In genomic region chr5:54889826-54890225, GRCh38 we compare ENCODE assay signal across 10 cellular contexts.
DNase-seq lines count a peak whose midpoint lies in the region; ATAC-seq, FAIRE-seq and TF ChIP-seq lines count a peak whose summit lies in the region.
"Had no signal": no experiment of that assay in that cellular context is flagged by ENCODE, and none has a peak within 500 bp of the region (broad histone marks: within the 10 kb centered on the region; RNA-seq: fewer than 3 reads in every experiment).

No MANE protein-coding gene starts in this region.

- H3K9me1 ChIP-seq in keratinocyte (ENCODE audit: control insufficient read depth, extremely low read depth, insufficient read depth, low read length): no peaks in the 10 kb centered on the region

- no peaks in the 10 kb centered on the region for H3K9me3 ChIP-seq in keratinocyte (ENCODE audit: control insufficient read depth, low read depth, low read length)
- no peaks in the 10 kb centered on the region for H3K9me3 ChIP-seq in smooth muscle cell (replicated peaks; ENCODE audit: low read depth)

- FAIRE-seq in HTR-8/SVneo (lab: Jason Lieb, UNC) (peak; percentile 63), keratinocyte (lab: Jason Lieb, UNC) (peak; percentile 88)

- ATAC-seq in HG03432 (IDR thresholded peaks at IDR 0.05; ENCODE audit: unreplicated experiment): no peak
- ATAC-seq: stimulated activated memory B cell treated with anti-CD40 and anti-IgM and Interleukin-4, amounts not matched to agents 10 μg/mL and 1 μg/mL and 100 μg/mL, for 72 hours had no signal

- no peak overlapping the region for H3K9ac ChIP-seq in keratinocyte (ENCODE audit: control insufficient read depth, extremely low read depth, insufficient read depth, low read length)
- no peak overlapping the region for H3K9ac ChIP-seq in smooth muscle cell (ENCODE audit: low read depth)

- H2AFZ ChIP-seq in keratinocyte (ENCODE audit: control insufficient read depth, low read length) (no peak overlapping the region), smooth muscle cell (ENCODE audit: low read depth) (no peak overlapping the region)

- WGBS in smooth muscle cell (ENCODE audit: low lambda C conversion rate): 32% methylated on average over 1 of the region's 1 CpG

- H3K79me2 ChIP-seq in keratinocyte (ENCODE audit: control insufficient read depth, insufficient read depth, low read length) (no peaks in the 10 kb centered on the region), smooth muscle cell (ENCODE audit: low read depth) (no peaks in the 10 kb centered on the region)

- TF ChIP-seq CTCF in keratinocyte (optimal IDR thresholded peaks at IDR 0.05 in 1 of 3, IDR thresholded peaks at IDR 0.05 in 1 of 3, conservative IDR thresholded peaks at IDR 0.05 in 1 of 3; ENCODE audit: extremely low read depth in 1 of 3, insufficient read depth in 2 of 3, low read length in 3 of 3): no peak
- TF ChIP-seq CTCF in smooth muscle cell (IDR thresholded peaks at IDR 0.05; ENCODE audit: borderline replicate concordance, insufficient read depth, poor library complexity, severe bottlenecking): no peak

- no peak overlapping the region for H3K27ac ChIP-seq in keratinocyte (ENCODE audit: control insufficient read depth, insufficient read depth, low read length)
- H3K27ac ChIP-seq in smooth muscle cell (ENCODE audit: low read depth): no peak overlapping the region

- H3K4me2 ChIP-seq in keratinocyte (ENCODE audit: control insufficient read depth, extremely low read depth, insufficient read depth, low read depth, low read length) (no peak overlapping the region), smooth muscle cell (no peak overlapping the region)

- dilution Hi-C loops in keratinocyte (cut with MboI; ENCODE audit: extremely low pct_ligation_motif_present, low sequenced_read_pairs): no loop called here

- peaks cover 13% of the 10 kb centered on the region for H3K4me1 ChIP-seq in keratinocyte (ENCODE audit: control insufficient read depth, extremely low read depth, insufficient read depth, low read length)
- H3K4me1 ChIP-seq in smooth muscle cell (ENCODE audit: low read depth): no peaks in the 10 kb centered on the region

- no peaks in the 10 kb centered on the region for H3F3A ChIP-seq in smooth muscle cell (ENCODE audit: low read depth)

- DNase-seq in AG08396 (ENCODE audit: low spot score): peak; percentile 83
- peak; percentile 75 for DNase-seq in HTR-8/SVneo (ENCODE audit: insufficient read length, low spot score)
- DNase-seq in astrocyte of the hippocampus (ENCODE audit: low read depth, low spot score): peak; percentile 93
- peak; percentile 66 for DNase-seq in keratinocyte (ENCODE audit: low read depth, low spot score)
- no peak for DNase-seq in SKM-1 treated with dmso at 0.1 percent for 144 hours (lab: John Stamatoyannopoulos, UW; ENCODE audit: unreplicated experiment)
- DNase-seq in smooth muscle cell (lab: John Stamatoyannopoulos, UW; ENCODE audit: unreplicated experiment): no peak
- no peak for DNase-seq in NCI-H510A (lab: John Stamatoyannopoulos, UW)
- DNase-seq: NCI-H1417 treated with DMSO at 0.1 percent for 48 hours had no signal

- H4K20me1 ChIP-seq in keratinocyte (ENCODE audit: control insufficient read depth, extremely low read depth, insufficient read depth, low read length) (no peaks in the 10 kb centered on the region), smooth muscle cell (ENCODE audit: low read depth) (no peaks in the 10 kb centered on the region)

- H3K27me3 ChIP-seq in keratinocyte (ENCODE audit: control insufficient read depth, extremely low read depth, insufficient read depth, low read length) (peaks cover 1% of the 10 kb centered on the region), smooth muscle cell (ENCODE audit: low read depth) (peaks cover 9% of the 10 kb centered on the region)

- H3K36me3 ChIP-seq in keratinocyte (ENCODE audit: control insufficient read depth in 2 of 2, extremely low read depth in 1 of 2, insufficient read depth in 2 of 2, low read length in 2 of 2) (no peaks in the 10 kb centered on the region), smooth muscle cell (ENCODE audit: low read depth) (no peaks in the 10 kb centered on the region)

- H3K4me3 ChIP-seq in keratinocyte (ENCODE audit: control insufficient read depth in 2 of 3, extremely low read depth in 1 of 3, insufficient read depth in 2 of 3, low read depth in 1 of 3, low read length in 3 of 3): no peak overlapping the region
- no peak overlapping the region for H3K4me3 ChIP-seq in smooth muscle cell

Comparison
In these comparisons a context has a peak if more than half of its experiments do, and no peak if none do; other contexts are left out.
1. DNase-seq: peak in AG08396 (single experiment), HTR-8/SVneo (single experiment), astrocyte of the hippocampus (single experiment) and keratinocyte (single experiment); none in SKM-1 treated with dmso at 0.1 percent for 144 hours (single experiment), smooth muscle cell (single experiment) and NCI-H510A (single experiment).